ENCODE assay signal across 2 cellular contexts in genomic region chr12:27277846-27278260, GRCh38.
TF ChIP-seq lines count a peak whose summit lies in the region.

No MANE protein-coding gene starts in this region.

TF ChIP-seq in GM23338, 12 proteins besides CTCF, POLR2A, EP300 and RAD21 (continued from another document):
- no peak for TF ChIP-seq ETS1 (IDR thresholded peaks at IDR 0.05)
- TF ChIP-seq NANOG (IDR thresholded peaks at IDR 0.05; ENCODE audit: borderline replicate concordance), result no peak
- no peak for TF ChIP-seq REST (IDR thresholded peaks at IDR 0.05; ENCODE audit: unreplicated experiment)
- TF ChIP-seq ZNF462 (CRISPR knock-in tag; IDR thresholded peaks at IDR 0.05), result no peak
- no peak for TF ChIP-seq STAT1 (IDR thresholded peaks at IDR 0.05; ENCODE audit: unreplicated experiment)
- TF ChIP-seq EZH2 (IDR thresholded peaks at IDR 0.05; ENCODE audit: low read depth, unreplicated experiment), result no peak
- TF ChIP-seq ZNF331 (CRISPR knock-in tag; IDR thresholded peaks at IDR 0.05; ENCODE audit: low read depth), result no peak
- TF ChIP-seq ZNF114 (CRISPR knock-in tag; IDR thresholded peaks at IDR 0.05), result no peak
- TF ChIP-seq JUNB (IDR thresholded peaks at IDR 0.05; ENCODE audit: unreplicated experiment), result no peak
- TF ChIP-seq EZH2phosphoT487 (IDR thresholded peaks at IDR 0.05; ENCODE audit: unreplicated experiment), result no peak

TF ChIP-seq in H1, 55 proteins besides CTCF, POLR2A, EP300 and RAD21 (continued from another document):
- TF ChIP-seq NANOG (IDR thresholded peaks at IDR 0.05; ENCODE audit: insufficient read depth, low read depth, low read length, poor library complexity, severe bottlenecking), result no peak
- TF ChIP-seq CHD7 (IDR thresholded peaks at IDR 0.05; ENCODE audit: insufficient replicate concordance, low read length), result no peak
- no peak for TF ChIP-seq KDM1A (IDR thresholded peaks at IDR 0.05; ENCODE audit: borderline replicate concordance, low read length)
TF ChIP-seq in H1: peak in this region for 0.
